In the genomic region with DNA sequence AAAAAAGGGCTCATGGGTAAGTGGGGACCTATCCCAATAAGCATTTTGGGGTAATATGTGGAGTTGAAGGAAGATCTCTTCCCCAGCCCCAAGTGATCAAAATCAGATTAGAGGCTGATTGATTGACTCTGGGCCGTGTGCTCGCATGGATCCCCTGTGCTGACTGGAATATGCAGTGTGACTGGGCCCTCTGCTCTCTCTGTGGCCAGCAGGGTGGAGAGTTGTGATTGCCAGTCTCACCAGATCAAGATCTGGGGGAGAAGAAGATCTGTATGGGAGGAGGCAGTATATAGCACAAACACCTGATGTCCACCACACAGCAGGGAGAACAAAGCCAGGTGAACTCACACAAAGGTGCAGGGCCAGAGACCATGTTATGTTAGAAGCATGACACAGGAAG, we compare ENCODE assay signal across 1 cellular context.
TF ChIP-seq lines count a peak whose summit lies in the region.

No MANE protein-coding gene starts in this region.

TF ChIP-seq in HepG2, 621 proteins besides CTCF, POLR2A, EP300 and RAD21 (continued from another document):
- TF ChIP-seq, protein P1, sequence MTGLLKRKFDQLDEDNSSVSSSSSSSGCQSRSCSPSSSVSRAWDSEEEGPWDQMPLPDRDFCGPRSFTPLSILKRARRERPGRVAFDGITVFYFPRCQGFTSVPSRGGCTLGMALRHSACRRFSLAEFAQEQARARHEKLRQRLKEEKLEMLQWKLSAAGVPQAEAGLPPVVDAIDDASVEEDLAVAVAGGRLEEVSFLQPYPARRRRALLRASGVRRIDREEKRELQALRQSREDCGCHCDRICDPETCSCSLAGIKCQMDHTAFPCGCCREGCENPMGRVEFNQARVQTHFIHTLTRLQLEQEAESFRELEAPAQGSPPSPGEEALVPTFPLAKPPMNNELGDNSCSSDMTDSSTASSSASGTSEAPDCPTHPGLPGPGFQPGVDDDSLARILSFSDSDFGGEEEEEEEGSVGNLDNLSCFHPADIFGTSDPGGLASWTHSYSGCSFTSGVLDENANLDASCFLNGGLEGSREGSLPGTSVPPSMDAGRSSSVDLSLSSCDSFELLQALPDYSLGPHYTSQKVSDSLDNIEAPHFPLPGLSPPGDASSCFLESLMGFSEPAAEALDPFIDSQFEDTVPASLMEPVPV (CRISPR knock-in tag; IDR thresholded peaks at IDR 0.05), result no peak
- TF ChIP-seq ZSCAN29 (CRISPR knock-in tag; conservative IDR thresholded peaks at IDR 0.05) (no peak), ZNF510 (CRISPR knock-in tag; IDR thresholded peaks at IDR 0.05; ENCODE audit: low read depth) (no peak), ZBTB20 (CRISPR knock-in tag; IDR thresholded peaks at IDR 0.05; ENCODE audit: borderline replicate concordance, low read depth) (no peak), CREM (IDR thresholded peaks at IDR 0.05) (no peak), CREM (CRISPR knock-in tag; IDR thresholded peaks at IDR 0.05) (no peak)
